ENCODE assay signal across 18 cellular contexts in genomic region chr21:22395965-22396364, GRCh38.
DNase-seq lines count a peak whose midpoint lies in the region; ATAC-seq and TF ChIP-seq lines count a peak whose summit lies in the region.
"Had no signal": no experiment of that assay in that cellular context is flagged by ENCODE, and none has a peak within 500 bp of the region (broad histone marks: within the 10 kb centered on the region; RNA-seq: fewer than 3 reads in every experiment).

No MANE protein-coding gene starts in this region.

- H3K4me3 Mint-ChIP-seq in MCF 10A (ENCODE audit: unreplicated experiment) (peak overlapping the region; percentile 54), GM23338 (no peak overlapping the region)
- H3K4me3 Mint-ChIP-seq: CD8-positive, alpha-beta T cell; IgD-negative memory B cell had no signal

- no peak overlapping the region for H2AK5ac ChIP-seq in neuronal stem cell (ENCODE audit: low read depth, low read length)

- TF ChIP-seq POLR2A in breast epithelium (IDR thresholded peaks at IDR 0.05), result no peak
- no peak for TF ChIP-seq POLR2A in erythroblast (IDR thresholded peaks at IDR 0.05; ENCODE audit: low read length)

- H3K27me3 Mint-ChIP-seq in MCF 10A (ENCODE audit: insufficient read depth, unreplicated experiment), result no peaks in the 10 kb centered on the region
- H3K27me3 Mint-ChIP-seq in GM23338 (ENCODE audit: insufficient read depth, low read depth, poor library complexity), result no peaks in the 10 kb centered on the region
- H3K27me3 Mint-ChIP-seq: IgD-negative memory B cell had no signal

- ATAC-seq in GM23338 (no peak), PC-3 (no peak), HG03520 (IDR thresholded peaks at IDR 0.05; ENCODE audit: unreplicated experiment) (no peak)
- ATAC-seq: CD8-positive, alpha-beta T cell had no signal

- H4K8ac ChIP-seq in neuronal stem cell (ENCODE audit: low read depth, low read length), result no peak overlapping the region

- H3K4me3 ChIP-seq in breast epithelium (no peak overlapping the region), GM23338 (no peak overlapping the region), PC-3 (ENCODE audit: low read length) (no peak overlapping the region), neuronal stem cell (ENCODE audit: low read length in 2 of 2) (no peak overlapping the region)
- H3K4me3 ChIP-seq: BLaER1, HAP-1 had no signal

- H3K4me1 Mint-ChIP-seq in MCF 10A (ENCODE audit: insufficient read depth, unreplicated experiment) (peaks cover 15% of the 10 kb centered on the region), GM23338 (0 out of 3 replicates have a peak, but pooled peaks cover 3% of the 10 kb centered on the region)
- H3K4me1 Mint-ChIP-seq: IgD-negative memory B cell had no signal

- H3K4me1 ChIP-seq in breast epithelium (no peaks in the 10 kb centered on the region), GM23338 (ENCODE audit: insufficient read depth) (no peaks in the 10 kb centered on the region), PC-3 (ENCODE audit: insufficient read depth, low read length) (no peaks in the 10 kb centered on the region), neuronal stem cell (ENCODE audit: control insufficient read depth in 2 of 2, insufficient read depth in 1 of 2, low read depth in 1 of 2, low read length in 2 of 2) (no peaks in the 10 kb centered on the region)
- H3K4me1 ChIP-seq: BLaER1, HAP-1 had no signal

- no peaks in the 10 kb centered on the region for H4K20me1 ChIP-seq in GM23338 (replicated peaks; ENCODE audit: insufficient read depth)
- no peaks in the 10 kb centered on the region for H4K20me1 ChIP-seq in PC-3 (ENCODE audit: low read length)
- H4K20me1 ChIP-seq: BLaER1 had no signal

- no peak overlapping the region for H3K4ac ChIP-seq in neuronal stem cell (ENCODE audit: low read length)

- H3K9ac ChIP-seq in PC-3 (ENCODE audit: low read length) (no peak overlapping the region), neuronal stem cell (ENCODE audit: low read depth, low read length, poor library complexity) (no peak overlapping the region)
- H3K9ac ChIP-seq: BLaER1 had no signal

- H3K9me2 ChIP-seq in GM23338 (ENCODE audit: insufficient read depth) (no peaks in the 10 kb centered on the region; the same call in 1 of the 2 replicates), PC-3 (replicated peaks; ENCODE audit: low read length) (0 out of 2 replicates have a peak, but pooled peaks cover 3% of the 10 kb centered on the region)

- H2BK120ac ChIP-seq in neuronal stem cell (ENCODE audit: low read depth, low read length), result no peak overlapping the region

- DNase-seq in MCF 10A (ENCODE audit: unreplicated experiment) (no peak), breast epithelium (ENCODE audit: low spot score in 2 of 2) (no peak), GM23338 (ENCODE audit: low spot score) (no peak), PC-3 (no peak), neuronal stem cell (ENCODE audit: low spot score) (no peak), T-helper 2 cell (no peak), erythroblast (lab: John Stamatoyannopoulos, UW) (no peak)
- DNase-seq: CD8-positive, alpha-beta T cell; DMS 273 treated with DMSO at 0.1 percent for 48 hours; DMS53; GDM1; KBM-7 had no signal

- H4K91ac ChIP-seq in neuronal stem cell (ENCODE audit: low read depth, low read length, poor library complexity), result no peak overlapping the region

- CTCF ChIA-PET in MCF 10A (lab: Yijun Ruan, JAX), result no interaction called here
- CTCF ChIA-PET in PC-3 (lab: Charles Lee), result no interaction called here

- no peak overlapping the region for H2BK15ac ChIP-seq in neuronal stem cell (ENCODE audit: low read length)

- H3K79me1 ChIP-seq in neuronal stem cell (ENCODE audit: low read depth, low read length), result no peaks in the 10 kb centered on the region

- H3K79me2 ChIP-seq in GM23338 (replicated peaks; ENCODE audit: insufficient read depth), result no peaks in the 10 kb centered on the region
- H3K79me2 ChIP-seq in PC-3 (ENCODE audit: low read length), result no peaks in the 10 kb centered on the region

- H3K14ac ChIP-seq in neuronal stem cell (ENCODE audit: low read length), result no peak overlapping the region

- H3F3A ChIP-seq in GM23338 (replicated peaks; ENCODE audit: low read depth) (no peaks in the 10 kb centered on the region), PC-3 (ENCODE audit: low read length, unreplicated experiment) (no peaks in the 10 kb centered on the region)

- BruUV-seq in MCF 10A (replicated peaks; lab: Mats Ljungman, UMichigan), result no TSS peak
- no TSS peak for BruUV-seq in PC-3 (replicated peaks; lab: Mats Ljungman, UMichigan)

- POLR2A ChIA-PET in MCF 10A (lab: Yijun Ruan, JAX) (no interaction called here), PC-3 (lab: Charles Lee; ENCODE audit: unreplicated experiment) (no interaction called here)

- H3K9me3 Mint-ChIP-seq in MCF 10A (ENCODE audit: unreplicated experiment), result no peaks in the 10 kb centered on the region
- H3K9me3 Mint-ChIP-seq in GM23338, result peaks cover 6% of the 10 kb centered on the region; the same call in 1 of the 3 replicates
- H3K9me3 Mint-ChIP-seq: CD8-positive, alpha-beta T cell had no signal

- intact Hi-C loops in MCF 10A (cut with micrococcal nuclease), result no loop called here
- intact Hi-C loops in breast epithelium (cut with DNase I; ENCODE audit: low total_unique reads), result no loop called here
- intact Hi-C loops in PC-3 (cut with micrococcal nuclease), result no loop called here

- no peak overlapping the region for H3K23ac ChIP-seq in neuronal stem cell (ENCODE audit: low read depth, low read length, poor library complexity)

- no peaks in the 10 kb centered on the region for H3K9me3 ChIP-seq in breast epithelium
- H3K9me3 ChIP-seq in PC-3 (ENCODE audit: low read length), result no peaks in the 10 kb centered on the region
- H3K9me3 ChIP-seq in neuronal stem cell (replicated peaks in 1 of 2; ENCODE audit: control insufficient read depth in 2 of 2, insufficient read depth in 1 of 2, low read depth in 1 of 2, low read length in 2 of 2), result no peaks in the 10 kb centered on the region
- H3K9me3 ChIP-seq: BLaER1, HAP-1 had no signal

- H2BK5ac ChIP-seq in neuronal stem cell (ENCODE audit: low read length), result no peak overlapping the region

- no peak overlapping the region for H2BK12ac ChIP-seq in neuronal stem cell (ENCODE audit: low read length)

- H2AFZ ChIP-seq in GM23338 (peak overlapping the region; percentile 77; the same call in 1 of the 2 replicates), PC-3 (ENCODE audit: low read length) (peak overlapping the region; percentile 21), neuronal stem cell (ENCODE audit: low read length) (peak overlapping the region; percentile 82)

- H3K18ac ChIP-seq in neuronal stem cell (ENCODE audit: low read length), result no peak overlapping the region

- no peak overlapping the region for H3K27ac ChIP-seq in breast epithelium
- H3K27ac ChIP-seq in GM23338 (ENCODE audit: low read depth), result no peak overlapping the region
- H3K27ac ChIP-seq in PC-3 (ENCODE audit: low read length), result no peak overlapping the region
- H3K27ac ChIP-seq in neuronal stem cell (replicated peaks; ENCODE audit: low read length), result no peak overlapping the region
- H3K27ac ChIP-seq: 22Rv1, BLaER1, HL-60 had no signal

- H3K27me3 ChIP-seq in breast epithelium (no peaks in the 10 kb centered on the region), GM23338 (ENCODE audit: insufficient read depth) (no peaks in the 10 kb centered on the region), PC-3 (ENCODE audit: low read length) (no peaks in the 10 kb centered on the region), neuronal stem cell (ENCODE audit: control insufficient read depth in 3 of 3, insufficient read depth in 3 of 3, low read depth in 1 of 3, low read length in 3 of 3) (no peaks in the 10 kb centered on the region)
- H3K27me3 ChIP-seq: BLaER1 had no signal

- H3K27ac Mint-ChIP-seq in MCF 10A (ENCODE audit: low read depth, unreplicated experiment) (peak overlapping the region; percentile 76), GM23338 (no peak overlapping the region)
- H3K27ac Mint-ChIP-seq: CD8-positive, alpha-beta T cell had no signal

- TF ChIP-seq CTCF in MCF 10A (IDR thresholded peaks at IDR 0.05; ENCODE audit: unreplicated experiment) (no peak), breast epithelium (IDR thresholded peaks at IDR 0.05) (no peak), GM23338 (conservative IDR thresholded peaks at IDR 0.05; ENCODE audit: low read depth in 2 of 2) (no peak), PC-3 (conservative IDR thresholded peaks at IDR 0.05; ENCODE audit: low read depth, low read length) (no peak)

- H3K36me3 ChIP-seq in breast epithelium, result no peaks in the 10 kb centered on the region
- H3K36me3 ChIP-seq in GM23338 (ENCODE audit: insufficient read depth), result no peaks in the 10 kb centered on the region
- no peaks in the 10 kb centered on the region for H3K36me3 ChIP-seq in PC-3 (ENCODE audit: low read depth, low read length)
- H3K36me3 ChIP-seq in neuronal stem cell (replicated peaks in 1 of 2; ENCODE audit: control insufficient read depth in 2 of 2, insufficient read depth in 2 of 2, low read length in 2 of 2), result no peaks in the 10 kb centered on the region
- H3K36me3 ChIP-seq: BLaER1, HAP-1 had no signal

- WGBS in neuronal stem cell (ENCODE audit: extremely low coverage in 2 of 2, insufficient read length in 2 of 2, insufficient replicate concordance in 1 of 2), 2 donors, result no CpG with 5 or more reads among the region's 6 CpGs

- H3K36me3 Mint-ChIP-seq in MCF 10A (ENCODE audit: insufficient read depth, unreplicated experiment), result no peaks in the 10 kb centered on the region
- H3K36me3 Mint-ChIP-seq in GM23338 (ENCODE audit: low read depth), result no peaks in the 10 kb centered on the region
- H3K36me3 Mint-ChIP-seq: CD8-positive, alpha-beta T cell; IgD-negative memory B cell had no signal

- H3K4me2 ChIP-seq in GM23338, result no peak overlapping the region
- H3K4me2 ChIP-seq in PC-3 (ENCODE audit: low read length), result 0 out of 2 replicates have a peak overlapping the region, but pooled peaks have one; percentile 20
- H3K4me2 ChIP-seq in neuronal stem cell (ENCODE audit: insufficient read depth, low read length, poor library complexity, severe bottlenecking), result no peak overlapping the region
- H3K4me2 ChIP-seq: BLaER1 had no signal

TF ChIP-seq in GM23338, 12 proteins besides CTCF, POLR2A, EP300 and RAD21 (continues in another document):
- TF ChIP-seq EZH2 (IDR thresholded peaks at IDR 0.05; ENCODE audit: low read depth, unreplicated experiment) (no peak), ZNF331 (CRISPR knock-in tag; IDR thresholded peaks at IDR 0.05; ENCODE audit: low read depth) (no peak), JUNB (IDR thresholded peaks at IDR 0.05; ENCODE audit: unreplicated experiment) (no peak), CREB1 (CRISPR knock-in tag; IDR thresholded peaks at IDR 0.05; ENCODE audit: low read depth) (no peak), POLR2AphosphoS5 (IDR thresholded peaks at IDR 0.05; ENCODE audit: low read depth) (no peak), NANOG (IDR thresholded peaks at IDR 0.05; ENCODE audit: borderline replicate concordance) (no peak), STAT1 (IDR thresholded peaks at IDR 0.05; ENCODE audit: unreplicated experiment) (no peak), ZNF114 (CRISPR knock-in tag; IDR thresholded peaks at IDR 0.05) (no peak)

Comparison
In these comparisons a context has a peak if more than half of its experiments do, and no peak if none do; other contexts are left out.
1. H2AFZ ChIP-seq: peak in every context shown above with its lines; median percentile 82 in neuronal stem cell; 77 in GM23338; 21 in PC-3.